Comparison of ENCODE assay signal across 13 cellular contexts in genomic region chr17:58390884-58391283, GRCh38. TPM values are rescaled to one million over a fixed set of nuclear protein-coding genes. Genes with fewer than 3 reads are reported as not detected.
DNase-seq lines count a peak whose midpoint lies in the region; ATAC-seq and TF ChIP-seq lines count a peak whose summit lies in the region.
"Had no signal": no experiment of that assay in that cellular context is flagged by ENCODE, and none has a peak within 500 bp of the region (broad histone marks: within the 10 kb centered on the region; RNA-seq: fewer than 3 reads in every experiment).

No MANE protein-coding gene starts in this region.

- TF ChIP-seq POLR2A in body of pancreas (IDR thresholded peaks at IDR 0.05) (no peak), upper lobe of left lung (IDR thresholded peaks at IDR 0.05) (no peak)

- ATAC-seq in body of pancreas (no peak), lower lobe of right lung (peak in 1 of 2 donors; percentile 4), upper lobe of left lung (ENCODE audit: low FRiP score in 2 of 2) (no peak), esophagus mucosa (no peak)

- WGBS in body of pancreas, 2 donors: 77 to 83% methylated on average over 2 of the region's 2 CpGs
- 68 to 73% methylated on average over 2 of the region's 2 CpGs for WGBS in upper lobe of left lung, 2 donors

- H3K27ac ChIP-seq in body of pancreas (peak overlapping the region; percentile 50 to 71 (median 62)), lower lobe of right lung (peak overlapping the region; percentile 67), upper lobe of left lung (peak overlapping the region; percentile 1 to 65 (median 28))
- H3K27ac ChIP-seq: BLaER1 treated with 17β-estradiol and CSF1 and Interleukin-3, amounts not matched to agents 10 nM and 100 nM; SJCRH30 had no signal

- peak overlapping the region; percentile 40 for H3K4me3 ChIP-seq in LNCaP clone FGC (ENCODE audit: low read depth, low read length)
- H3K4me3 ChIP-seq in body of pancreas: no peak overlapping the region
- H3K4me3 ChIP-seq in lower lobe of right lung: no peak overlapping the region
- H3K4me3 ChIP-seq in upper lobe of left lung: no peak overlapping the region
- H3K4me3 ChIP-seq: BLaER1 treated with 17β-estradiol and CSF1 and Interleukin-3, amounts not matched to agents 10 nM and 100 nM; SJCRH30 had no signal

- TF ChIP-seq CTCF in LNCaP clone FGC (IDR thresholded peaks at IDR 0.05; ENCODE audit: control insufficient read depth, extremely low read depth, insufficient read depth) (no peak), body of pancreas (IDR thresholded peaks at IDR 0.05) (no peak), lower lobe of right lung (IDR thresholded peaks at IDR 0.05) (no peak), upper lobe of left lung (IDR thresholded peaks at IDR 0.05) (no peak)

- H3K4me1 ChIP-seq in body of pancreas (peaks cover 67% of the 10 kb centered on the region), lower lobe of right lung (peaks cover 12% of the 10 kb centered on the region), upper lobe of left lung (peaks cover 9 to 11% (median 10%) of the 10 kb centered on the region in 4 donors)

- H3K27me3 ChIP-seq in body of pancreas (no peaks in the 10 kb centered on the region), lower lobe of right lung (ENCODE audit: low read depth) (no peaks in the 10 kb centered on the region), upper lobe of left lung (no peaks in the 10 kb centered on the region)
- H3K27me3 ChIP-seq: BLaER1 treated with 17β-estradiol and CSF1 and Interleukin-3, amounts not matched to agents 10 nM and 100 nM had no signal

- H3K9me3 ChIP-seq in body of pancreas (no peaks in the 10 kb centered on the region), lower lobe of right lung (no peaks in the 10 kb centered on the region), upper lobe of left lung (no peaks in the 10 kb centered on the region)
- H3K9me3 ChIP-seq: BLaER1 treated with 17β-estradiol and CSF1 and Interleukin-3, amounts not matched to agents 10 nM and 100 nM; SJCRH30 had no signal

- TF ChIP-seq EP300 in upper lobe of left lung (IDR thresholded peaks at IDR 0.05): no peak

- intact Hi-C loops in body of pancreas (cut with DNase I): no loop called here
- intact Hi-C loops in lower lobe of right lung (cut with DNase I): no loop called here

- no peaks in the 10 kb centered on the region for H3K36me3 ChIP-seq in body of pancreas (replicated peaks in 1 of 2; ENCODE audit: insufficient read depth in 1 of 2, low read depth in 2 of 2)
- H3K36me3 ChIP-seq in lower lobe of right lung: no peaks in the 10 kb centered on the region
- no peaks in the 10 kb centered on the region for H3K36me3 ChIP-seq in upper lobe of left lung
- H3K36me3 ChIP-seq: BLaER1 treated with 17β-estradiol and CSF1 and Interleukin-3, amounts not matched to agents 10 nM and 100 nM; SJCRH30 had no signal

- DNase-seq in LNCaP clone FGC (ENCODE audit: low read depth): no peak
- DNase-seq in body of pancreas: no peak
- no peak for DNase-seq in lower lobe of right lung
- DNase-seq in upper lobe of left lung: no peak
- DNase-seq in NCI-H1417 treated with DMSO at 0.1 percent for 48 hours (lab: John Stamatoyannopoulos, UW): no peak
- DNase-seq in NCI-H2227 treated with DMSO at 0.1 percent for 48 hours (lab: John Stamatoyannopoulos, UW): no peak
- DNase-seq: HCEC 1CT, Karpas-422, NCI-H524 treated with DMSO at 0.1 percent for 48 hours, SW 1271 had no signal

RNA-seq across cellular contexts. Expression of gene RNF43, which starts 26.4 kb away (rescaled TPM):
- total RNA-seq in body of pancreas: 10 to 100 TPM in 1 of 2 donors, 1 to 10 TPM in 1; 8.3 to 10.5 TPM
- 9.7 TPM for total RNA-seq in lower lobe of right lung
- total RNA-seq in upper lobe of left lung: 10 to 100 TPM in 4 of 6 donors, 1 to 10 TPM in 2; 8.5 to 22.0 (median 13.0) TPM
- total RNA-seq in esophagus mucosa: 7.4 TPM
- total RNA-seq: SJCRH30 had no signal

RNA-seq across cellular contexts. Expression of gene SUPT4H1, which starts 38.9 kb away (rescaled TPM):
- total RNA-seq in body of pancreas (10 to 100 TPM; 10.2 to 24.4 TPM), lower lobe of right lung (82.4 TPM), upper lobe of left lung (10 to 100 TPM; 22.0 to 80.5 (median 40.4) TPM), esophagus mucosa (58.3 TPM)
